ENCODE assay signal across 25 cellular contexts in the genomic region with DNA sequence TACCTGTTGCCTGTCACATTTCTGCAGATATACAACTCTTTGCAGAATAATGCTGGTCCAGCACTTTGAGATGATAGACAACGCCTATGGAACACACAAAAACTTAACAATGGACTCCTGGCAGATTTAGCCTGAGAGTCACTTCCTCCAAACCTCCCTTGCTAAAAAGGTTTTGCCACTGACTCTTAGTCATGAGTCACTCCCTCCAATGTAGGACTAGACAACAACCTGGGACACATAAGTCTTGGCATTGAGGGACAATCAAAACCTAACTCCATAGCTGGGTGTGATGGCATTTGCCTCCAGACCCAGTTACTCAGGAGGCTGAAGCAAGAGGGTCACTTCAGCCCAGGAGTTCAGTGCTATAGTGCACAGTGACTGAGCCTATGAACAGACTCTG. TPM values are rescaled to one million over a fixed set of nuclear protein-coding genes. Genes with fewer than 3 reads are reported as not detected.
DNase-seq lines count a peak whose midpoint lies in the region; ATAC-seq and TF ChIP-seq lines count a peak whose summit lies in the region.
"Had no signal": no experiment of that assay in that cellular context is flagged by ENCODE, and none has a peak within 500 bp of the region (broad histone marks: within the 10 kb centered on the region; RNA-seq: fewer than 3 reads in every experiment).

No MANE protein-coding gene starts in this region.

- no peaks in the 10 kb centered on the region for H4K20me1 ChIP-seq in HCT116 (ENCODE audit: insufficient read depth)
- H4K20me1 ChIP-seq in mammary epithelial cell (ENCODE audit: insufficient read depth, low read length) = no peaks in the 10 kb centered on the region
- H4K20me1 ChIP-seq: BLaER1 had no signal

- dilution Hi-C loops in mammary epithelial cell (cut with HindIII; ENCODE audit: low sequenced_read_pairs) = no loop called here

- H3K4me1 ChIP-seq in HCT116 (ENCODE audit: control insufficient read depth in 1 of 2, insufficient read depth in 2 of 2, low read length in 2 of 2) (peaks cover 0 to 8% of the 10 kb centered on the region in 2 experiments; a peak in 2 of 4 replicates), mammary epithelial cell (ENCODE audit: insufficient read depth, low read length) (peaks cover 4% of the 10 kb centered on the region)
- H3K4me1 ChIP-seq: BLaER1, neural progenitor cell, right lobe of liver, suprapubic skin had no signal

- H3K36me3 ChIP-seq in HCT116 (ENCODE audit: control insufficient read depth in 1 of 2, insufficient read depth in 2 of 2, low read length in 2 of 2) (no peaks in the 10 kb centered on the region), mammary epithelial cell (ENCODE audit: insufficient read depth, low read length) (no peaks in the 10 kb centered on the region)
- H3K36me3 ChIP-seq: BLaER1, neural progenitor cell, right lobe of liver, suprapubic skin had no signal

- CTCF ChIA-PET in HCT116 (lab: Charles Lee) (interaction anchor here (0.6 to 1.1 kb wide), 2 partner anchors 13 to 427 kb away, joined by 4 to 5 read pairs; no protein-coding TSS in a partner anchor), mammary epithelial cell (lab: Charles Lee; ENCODE audit: low non-redundant PET) (no interaction called here)

- no peak overlapping the region for H3K4me2 ChIP-seq in HCT116 (ENCODE audit: low read length)
- no peak overlapping the region for H3K4me2 ChIP-seq in mammary epithelial cell (ENCODE audit: insufficient read depth, low read depth, low read length)
- H3K4me2 ChIP-seq: BLaER1, neural progenitor cell had no signal

- H3K27me3 ChIP-seq in HCT116 (ENCODE audit: insufficient read depth, low read length) (no peaks in the 10 kb centered on the region), mammary epithelial cell (ENCODE audit: insufficient read depth, low read length) (no peaks in the 10 kb centered on the region)
- H3K27me3 ChIP-seq: BLaER1, dorsolateral prefrontal cortex, neural progenitor cell, right lobe of liver, suprapubic skin had no signal

- no peaks in the 10 kb centered on the region for H3K9me3 ChIP-seq in HCT116 (ENCODE audit: control insufficient read depth in 1 of 2, insufficient read depth in 1 of 2, low read depth in 1 of 2, low read length in 2 of 2)
- no peaks in the 10 kb centered on the region for H3K9me3 ChIP-seq in mammary epithelial cell (replicated peaks; ENCODE audit: insufficient read depth, low read length)
- H3K9me3 ChIP-seq: BLaER1, right lobe of liver, suprapubic skin had no signal

- ATAC-seq in HCT116 = no peak
- ATAC-seq: left colon, right lobe of liver had no signal

- DNase-seq in HCT116 (ENCODE audit: low read depth, low spot score) (no peak), MV-4-11 (lab: John Stamatoyannopoulos, UW) (peak; percentile 46), mammary epithelial cell (peak; percentile 42), foreskin fibroblast (peak; percentile 13 to 41), HPDE6-E6E7 (ENCODE audit: extremely low spot score) (no peak), erythroblast (lab: John Stamatoyannopoulos, UW) (no peak), germinal center (ENCODE audit: low spot score) (no peak)
- no peak for DNase-seq in activated CD8-positive, alpha-beta memory T cell treated with anti-CD3 and anti-CD28 coated beads, Interleukin-2, amount 50 U/mL, for 48 hours
- DNase-seq: activated effector memory CD4-positive, alpha-beta T cell treated with Interleukin-2 at 50 U/mL for 16 hours; activated naive CD8-positive, alpha-beta T cell treated with anti-CD3 and anti-CD28 coated beads, Interleukin-2, amount 10 ng/mL, durations not matched to agents 7 days and 5 days; COR-L47; dorsolateral prefrontal cortex; GF-D8; left colon; mesenchymal stem cell; NCI-H1105; NCI-H1930; NCI-H526; posterior cingulate gyrus; right lobe of liver; stimulated activated CD4-positive, alpha-beta T cell treated with anti-CD3 and anti-CD28 coated beads, Interleukin-2, amount 100 ng/mL, for 48 hours had no signal

- BruUV-seq in HCT116 (replicated peaks; lab: Mats Ljungman, UMichigan) = no TSS peak
- no TSS peak for BruUV-seq in mammary epithelial cell (replicated peaks; lab: Mats Ljungman, UMichigan)

- POLR2A ChIA-PET in HCT116 (lab: Charles Lee) = no interaction called here

- H3K4me3 ChIP-seq in HCT116 (replicated peaks in 1 of 2; ENCODE audit: low read depth in 1 of 2, low read length in 2 of 2) = no peak overlapping the region
- no peak overlapping the region for H3K4me3 ChIP-seq in mammary epithelial cell (replicated peaks in 1 of 3; ENCODE audit: insufficient read depth in 1 of 3, low read depth in 2 of 3, low read length in 3 of 3)
- H3K4me3 ChIP-seq in foreskin fibroblast (ENCODE audit: low read depth in 1 of 2, low read length in 2 of 2) = no peak overlapping the region
- H3K4me3 ChIP-seq: BLaER1, dorsolateral prefrontal cortex, neural progenitor cell, right lobe of liver, SK-N-MC, suprapubic skin had no signal

- no peak overlapping the region for H2AFZ ChIP-seq in HCT116 (ENCODE audit: low read depth, low read length, poor library complexity, severe bottlenecking)
- H2AFZ ChIP-seq in mammary epithelial cell (ENCODE audit: low read depth, low read length) = peak overlapping the region; percentile 8
- H2AFZ ChIP-seq: neural progenitor cell had no signal

- no peak for TF ChIP-seq RAD21 in HCT116 (IDR thresholded peaks at IDR 0.05; ENCODE audit: low read depth)

- TF ChIP-seq POLR2A in HCT116 (IDR thresholded peaks at IDR 0.05; ENCODE audit: borderline replicate concordance, extremely low read depth, insufficient read depth, insufficient read length) = no peak
- TF ChIP-seq POLR2A in erythroblast (IDR thresholded peaks at IDR 0.05; ENCODE audit: low read length) = no peak

- H3K9ac ChIP-seq in HCT116 (ENCODE audit: low read length) (no peak overlapping the region), mammary epithelial cell (ENCODE audit: insufficient read depth, low read length) (no peak overlapping the region)
- H3K9ac ChIP-seq: BLaER1, neural progenitor cell had no signal

- in situ Hi-C loops in mammary epithelial cell (cut with MboI; ENCODE audit: low sequenced_read_pairs in 2 of 2) = no loop called here

- TF ChIP-seq CTCF in HCT116 (IDR thresholded peaks at IDR 0.05 in 2 of 3, conservative IDR thresholded peaks at IDR 0.05 in 1 of 3; ENCODE audit: borderline replicate concordance in 1 of 3, insufficient read depth in 1 of 3, low read depth in 2 of 3, low read length in 2 of 3) (no peak), mammary epithelial cell (conservative IDR thresholded peaks at IDR 0.05 in 1 of 2, IDR thresholded peaks at IDR 0.05 in 1 of 2; ENCODE audit: extremely low read depth in 1 of 2, insufficient read depth in 1 of 2, low read depth in 1 of 2, low read length in 2 of 2) (no peak), foreskin fibroblast (IDR thresholded peaks at IDR 0.05; ENCODE audit: low read depth, low read length) (no peak)

- no peak overlapping the region for H3K27ac ChIP-seq in HCT116 (ENCODE audit: low read depth, low read length)
- H3K27ac ChIP-seq in mammary epithelial cell (ENCODE audit: insufficient read depth, low read depth, low read length) = no peak overlapping the region
- H3K27ac ChIP-seq: BLaER1, dorsolateral prefrontal cortex, neural progenitor cell, right lobe of liver, SK-N-MC, suprapubic skin had no signal

- intact Hi-C loops in HCT116 (cut with micrococcal nuclease) = no loop called here
- intact Hi-C loops in mammary epithelial cell (cut with micrococcal nuclease) = no loop called here

- RAD21 ChIA-PET in HCT116 (lab: Charles Lee; ENCODE audit: low non-redundant PET in 1 of 2, low total read pairs in 2 of 2, uncharacterized antibody in 2 of 2, unreplicated experiment in 2 of 2) = no interaction called here

- H3K79me2 ChIP-seq in HCT116 (ENCODE audit: insufficient read depth, low read length) = no peaks in the 10 kb centered on the region
- H3K79me2 ChIP-seq in mammary epithelial cell (ENCODE audit: insufficient read depth, low read length) = no peaks in the 10 kb centered on the region

- WGBS in mammary epithelial cell (ENCODE audit: low coverage, missing lambda C conversion rate) = 70% methylated on average over 1 of the region's 1 CpG

- no peaks in the 10 kb centered on the region for H3K9me2 ChIP-seq in HCT116 (ENCODE audit: insufficient read depth)

TF ChIP-seq in HCT116, 20 proteins besides CTCF, POLR2A, EP300 and RAD21 (continues in another document):
- TF ChIP-seq SP1 (IDR thresholded peaks at IDR 0.05; ENCODE audit: low read depth) (0 out of 2 replicates have a peak, but pooled peaks have one; percentile 18), EGR1 (IDR thresholded peaks at IDR 0.05; ENCODE audit: low read depth) (no peak), ELF1 (IDR thresholded peaks at IDR 0.05; ENCODE audit: borderline replicate concordance, low read depth) (no peak), FOSL1 (IDR thresholded peaks at IDR 0.05; ENCODE audit: low read depth) (peak; percentile 29; the same call in 1 of the 2 replicates), TCF7L2 (IDR thresholded peaks at IDR 0.05; ENCODE audit: borderline replicate concordance, extremely low read depth, insufficient read depth, insufficient read length) (no peak), ZNF274 (IDR thresholded peaks at IDR 0.05; ENCODE audit: low read depth, low read length) (no peak)
- TF ChIP-seq, protein P1, sequence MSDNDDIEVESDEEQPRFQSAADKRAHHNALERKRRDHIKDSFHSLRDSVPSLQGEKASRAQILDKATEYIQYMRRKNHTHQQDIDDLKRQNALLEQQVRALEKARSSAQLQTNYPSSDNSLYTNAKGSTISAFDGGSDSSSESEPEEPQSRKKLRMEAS (IDR thresholded peaks at IDR 0.05) = no peak

RNA-seq across cellular contexts. Expression of a gene that starts 22.0 kb away (rescaled TPM):
- total RNA-seq in HCT116 (2021; ENCODE audit: unreplicated experiment) (148 TPM), mammary epithelial cell (100 to 1,000 TPM; 104 to 113 TPM)
- 77.3 and 92.8 TPM in 2 replicates for polyA plus RNA-seq in HCT116 (2012)
- polyA plus RNA-seq in mammary epithelial cell = 98.6 TPM
- polyA minus RNA-seq in mammary epithelial cell = 83.1 TPM

RNA-seq across cellular contexts. Expression of a gene that starts 44.6 kb away (rescaled TPM):
- total RNA-seq in HCT116 (2021; ENCODE audit: unreplicated experiment) = 112 TPM
- 52.1 and 89.2 TPM in 2 replicates for polyA plus RNA-seq in HCT116 (2012)
- total RNA-seq in mammary epithelial cell = 10 to 100 TPM; 67.7 to 72.7 TPM
- polyA plus RNA-seq in mammary epithelial cell = 73.3 TPM
- 145 TPM for polyA minus RNA-seq in mammary epithelial cell

Comparison
In these comparisons a context has a peak if more than half of its experiments do, and no peak if none do; other contexts are left out.
1. DNase-seq: peak in MV-4-11 (single experiment), mammary epithelial cell (single experiment) and foreskin fibroblast (2 of 2); none in HCT116 (single experiment), HPDE6-E6E7 (single experiment), erythroblast (0 of 2), activated CD8-positive, alpha-beta memory T cell treated with anti-CD3 and anti-CD28 coated beads, Interleukin-2, amount 50 U/mL, for 48 hours (single experiment) and germinal center (single experiment).